ENCODE assay signal across 8 cellular contexts in the genomic region with DNA sequence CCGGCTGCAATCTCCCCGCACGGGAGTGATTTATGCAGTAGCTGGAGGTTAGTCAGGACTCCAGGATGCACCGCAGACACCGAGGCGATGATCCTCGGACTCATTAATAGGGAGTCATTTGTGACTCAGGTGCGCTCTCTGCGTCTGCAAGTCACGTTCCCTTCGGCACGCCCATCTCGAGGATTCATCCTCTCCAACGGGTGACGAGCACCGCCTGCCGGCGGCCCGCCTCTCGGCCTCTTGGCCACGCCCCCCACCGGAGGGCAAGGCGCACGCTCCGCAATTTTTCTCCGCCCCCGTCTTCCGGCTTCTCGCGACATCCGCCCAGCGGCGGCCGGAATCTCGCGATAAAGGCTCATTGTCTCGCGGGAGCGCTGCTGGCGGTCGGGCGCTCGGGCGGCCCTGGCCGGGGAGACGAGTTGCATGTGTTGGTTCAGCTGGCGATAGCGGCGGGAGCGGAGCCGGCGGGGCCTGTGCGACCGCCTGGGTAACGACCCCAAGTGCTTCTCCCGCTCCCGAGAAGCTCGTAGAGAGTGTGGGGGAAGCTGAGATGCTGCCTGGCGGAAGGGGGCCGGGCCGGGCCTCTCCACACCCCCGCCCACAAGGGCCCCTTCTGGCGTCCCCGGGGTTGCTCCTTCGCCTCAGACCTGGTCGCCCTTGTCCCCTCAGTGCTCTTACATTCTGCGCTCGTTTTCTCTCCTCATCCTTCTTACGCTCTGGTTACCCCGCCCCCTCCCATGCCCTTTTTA. TPM values are rescaled to one million over a fixed set of nuclear protein-coding genes. Genes with fewer than 3 reads are reported as not detected.
DNase-seq lines count a peak whose midpoint lies in the region; ATAC-seq and TF ChIP-seq lines count a peak whose summit lies in the region.

DENR (plus strand) TSS at position 361 of the 749 bp plus-strand sequence. CDS start 878 bp downstream, outside the sequence.

- H3K4me3 Mint-ChIP-seq in CD8-positive, alpha-beta T cell = peak within 1 kb of the TSS; percentile 96
- H3K4me3 Mint-ChIP-seq in activated CD4-positive, alpha-beta memory T cell treated with anti-CD3 and anti-CD28 coated beads, Interleukin-2, amount 10 ng/mL, durations not matched to agents 7 days and 5 days = peak within 1 kb of the TSS; percentile 86

- H3K9me3 Mint-ChIP-seq in CD8-positive, alpha-beta T cell = no peaks in the 10 kb centered on the region
- no peaks in the 10 kb centered on the region for H3K9me3 Mint-ChIP-seq in activated CD4-positive, alpha-beta memory T cell treated with anti-CD3 and anti-CD28 coated beads, Interleukin-2, amount 10 ng/mL, durations not matched to agents 7 days and 5 days

- H3K27ac Mint-ChIP-seq in CD8-positive, alpha-beta T cell = peak within 1 kb of the TSS; percentile 97
- peak within 1 kb of the TSS; percentile 83 for H3K27ac Mint-ChIP-seq in activated CD4-positive, alpha-beta memory T cell treated with anti-CD3 and anti-CD28 coated beads, Interleukin-2, amount 10 ng/mL, durations not matched to agents 7 days and 5 days

- TF ChIP-seq CTCF in CD8-positive, alpha-beta T cell (IDR thresholded peaks at IDR 0.05) = peak; percentile 56
- peak; percentile 83 to 94 (median 85) for TF ChIP-seq CTCF in right lobe of liver (IDR thresholded peaks at IDR 0.05)

- peak; percentile 96 for ATAC-seq in CD8-positive, alpha-beta T cell
- peak; percentile 93 for ATAC-seq in GM19452 (IDR thresholded peaks at IDR 0.05; ENCODE audit: unreplicated experiment)
- peak; percentile 99 to 100 (median 99) for ATAC-seq in right lobe of liver

- WGBS in right lobe of liver (ENCODE audit: insufficient coverage, low coverage, low lambda C conversion rate, missing lambda C conversion rate) = 0% methylated on average over 9 of the region's 70 CpGs

- peak within 1 kb of the TSS; percentile 87 for H3K27ac ChIP-seq in CD8-positive, alpha-beta T cell (ENCODE audit: low read depth, low read length)
- peak within 1 kb of the TSS; percentile 51 for H3K27ac ChIP-seq in duodenal mucosa (ENCODE audit: low read depth, low read length)
- peak within 1 kb of the TSS; percentile 44 to 83 (median 75) for H3K27ac ChIP-seq in right lobe of liver

- peak; percentile 99 for DNase-seq in CD8-positive, alpha-beta T cell
- DNase-seq in HK-2 (ENCODE audit: unreplicated experiment) = peak; percentile 100
- peak; percentile 94 for DNase-seq in NCI-H82 treated with DMSO at 0.1 percent for 48 hours (lab: John Stamatoyannopoulos, UW; ENCODE audit: unreplicated experiment)
- peak; percentile 100 for DNase-seq in activated CD4-positive, alpha-beta memory T cell treated with anti-CD3 and anti-CD28 coated beads, Interleukin-2, amount 10 ng/mL, durations not matched to agents 7 days and 5 days
- peak; percentile 99 for DNase-seq in right lobe of liver
- DNase-seq in stimulated activated CD4-positive, alpha-beta T cell treated with anti-CD3 and anti-CD28 coated beads, Interleukin-4, amount 100 ng/mL, for 4 hours = peak; percentile 99

- POLR2A ChIA-PET in CD8-positive, alpha-beta T cell (lab: Charles Lee) = interaction anchor here (0.5 to 1.7 kb wide), 8 partner anchors 9 to 486 kb away, joined by 3 to 8 read pairs (median 4); partner anchors contain the start of genes HIP1R, KNTC1, RSRC2 and VPS33A
- POLR2A ChIA-PET in activated CD4-positive, alpha-beta memory T cell treated with anti-CD3 and anti-CD28 coated beads, Interleukin-2, amount 10 ng/mL, durations not matched to agents 7 days and 5 days (lab: Charles Lee) = interaction anchor here (0.7 to 3.0 kb wide), 9 partner anchors 10 to 480 kb away, joined by 3 to 28 read pairs (median 4); partner anchors contain the start of genes HCAR1, KNTC1, MPHOSPH9 and RSRC2

- H3K36me3 ChIP-seq in CD8-positive, alpha-beta T cell (ENCODE audit: insufficient read depth, low read length) = peaks cover 17% of the 10 kb centered on the region
- peaks cover 12 to 19% of the 10 kb centered on the region in 2 donors for H3K36me3 ChIP-seq in duodenal mucosa (ENCODE audit: control insufficient read depth in 1 of 2, insufficient read depth in 2 of 2, low read length in 2 of 2)
- peaks cover 0 to 31% (median 6%) of the 10 kb centered on the region in 4 donors for H3K36me3 ChIP-seq in right lobe of liver

- H3K4me3 ChIP-seq in CD8-positive, alpha-beta T cell (ENCODE audit: low read depth, low read length) = peak within 1 kb of the TSS; percentile 80
- H3K4me3 ChIP-seq in duodenal mucosa (ENCODE audit: low read depth in 1 of 2, low read length in 2 of 2) (peak within 1 kb of the TSS; percentile 94 to 98), right lobe of liver (peak within 1 kb of the TSS; percentile 82 to 95 (median 92))

- TF ChIP-seq POLR2A in right lobe of liver (IDR thresholded peaks at IDR 0.05) = peak; percentile 82

- peaks cover 47% of the 10 kb centered on the region for H3K4me1 Mint-ChIP-seq in CD8-positive, alpha-beta T cell (ENCODE audit: low read depth)
- peaks cover 47% of the 10 kb centered on the region for H3K4me1 Mint-ChIP-seq in activated CD4-positive, alpha-beta memory T cell treated with anti-CD3 and anti-CD28 coated beads, Interleukin-2, amount 10 ng/mL, durations not matched to agents 7 days and 5 days

- peaks cover 26% of the 10 kb centered on the region for H3K4me1 ChIP-seq in CD8-positive, alpha-beta T cell (ENCODE audit: insufficient read depth, low read length)
- H3K4me1 ChIP-seq in duodenal mucosa (ENCODE audit: control insufficient read depth in 1 of 2, insufficient read depth in 2 of 2, low read length in 2 of 2) (peaks cover 10 to 15% of the 10 kb centered on the region in 2 donors), right lobe of liver (peaks cover 0 to 10% (median 6%) of the 10 kb centered on the region in 4 donors)

- H3K9me3 ChIP-seq in CD8-positive, alpha-beta T cell (ENCODE audit: low read length) = no peaks in the 10 kb centered on the region
- no peaks in the 10 kb centered on the region for H3K9me3 ChIP-seq in duodenal mucosa (ENCODE audit: control insufficient read depth in 1 of 2, low read length in 2 of 2)
- H3K9me3 ChIP-seq in right lobe of liver = no peaks in the 10 kb centered on the region

- intact Hi-C loops in CD8-positive, alpha-beta T cell (cut with DNase I, micrococcal nuclease) = loop anchor here (1.0 to 10.0 kb wide), 14 partner anchors 22 to 1852 kb away; partner anchors contain the start of genes CCDC62 (in 2 of the 2), CCDC92 (in 2 of the 2), KNTC1 (in 2 of the 2) and VPS33A (in 2 of the 2)
- intact Hi-C loops in right lobe of liver (cut with DNase I) = no loop called here

- no peaks in the 10 kb centered on the region for H3K27me3 Mint-ChIP-seq in CD8-positive, alpha-beta T cell (ENCODE audit: low read depth)
- H3K27me3 Mint-ChIP-seq in activated CD4-positive, alpha-beta memory T cell treated with anti-CD3 and anti-CD28 coated beads, Interleukin-2, amount 10 ng/mL, durations not matched to agents 7 days and 5 days = no peaks in the 10 kb centered on the region

- H3K36me3 Mint-ChIP-seq in CD8-positive, alpha-beta T cell = peaks cover 41% of the 10 kb centered on the region
- peaks cover 43% of the 10 kb centered on the region for H3K36me3 Mint-ChIP-seq in activated CD4-positive, alpha-beta memory T cell treated with anti-CD3 and anti-CD28 coated beads, Interleukin-2, amount 10 ng/mL, durations not matched to agents 7 days and 5 days (ENCODE audit: low read depth)

- H3K27me3 ChIP-seq in CD8-positive, alpha-beta T cell (ENCODE audit: insufficient read depth, low read length) = no peaks in the 10 kb centered on the region
- H3K27me3 ChIP-seq in duodenal mucosa (ENCODE audit: control insufficient read depth in 1 of 2, insufficient read depth in 2 of 2, low read length in 2 of 2) (no peaks in the 10 kb centered on the region), right lobe of liver (no peaks in the 10 kb centered on the region)

- CTCF ChIA-PET in CD8-positive, alpha-beta T cell (lab: Charles Lee) = interaction anchor here (1.0 to 1.6 kb wide), 2 partner anchors 9 to 353 kb away, joined by 4 to 6 read pairs; no protein-coding TSS in a partner anchor
- CTCF ChIA-PET in activated CD4-positive, alpha-beta memory T cell treated with anti-CD3 and anti-CD28 coated beads, Interleukin-2, amount 10 ng/mL, durations not matched to agents 7 days and 5 days (lab: Charles Lee) = interaction anchor here (0.6 to 2.4 kb wide), 12 partner anchors 9 to 281 kb away, joined by 3 to 13 read pairs (median 3); partner anchors contain the start of gene ZCCHC8

- H3K9ac ChIP-seq in duodenal mucosa (ENCODE audit: low read depth in 1 of 2, low read length in 2 of 2) = peak within 1 kb of the TSS; percentile 94 to 96

RNA-seq across cellular contexts. Expression of gene DENR, which starts in this region (rescaled TPM):
- 10 to 100 TPM; 27.8 to 29.7 TPM for total RNA-seq in CD8-positive, alpha-beta T cell
- total RNA-seq in activated CD4-positive, alpha-beta memory T cell treated with anti-CD3 and anti-CD28 coated beads, Interleukin-2, amount 10 ng/mL, durations not matched to agents 7 days and 5 days = 10 to 100 TPM; 52.5 to 55.9 TPM
- total RNA-seq in right lobe of liver = 10 to 100 TPM; 11.3 to 18.2 (median 14.5) TPM

Comparison
In these comparisons a context has a peak if more than half of its experiments do, and no peak if none do; other contexts are left out.
1. Peak in every context shown above with its lines: DNase-seq, ATAC-seq, H3K4me3 ChIP-seq and H3K27ac ChIP-seq.
2. intact Hi-C loops: an anchor here in CD8-positive, alpha-beta T cell (1.0 to 10.0 kb wide); none called in right lobe of liver.